In genomic region chr18:944440-944839, GRCh38 we compare ENCODE assay signal across 2 cellular contexts.
TF ChIP-seq lines count a peak whose summit lies in the region.

No MANE protein-coding gene starts in this region.

TF ChIP-seq in IMR-90, 13 proteins besides CTCF, POLR2A, EP300 and RAD21:
- TF ChIP-seq BHLHE40 (IDR thresholded peaks at IDR 0.05; ENCODE audit: low read depth, low read length) = no peak
- TF ChIP-seq MAFK (IDR thresholded peaks at IDR 0.05; ENCODE audit: low read depth, low read length) = no peak

TF ChIP-seq in SK-N-SH, 30 proteins besides CTCF, POLR2A, EP300 and RAD21:
- no peak for TF ChIP-seq ZBTB33 (IDR thresholded peaks at IDR 0.05; ENCODE audit: borderline replicate concordance, low read depth)
- no peak for TF ChIP-seq TCF12 (IDR thresholded peaks at IDR 0.05)
- no peak for TF ChIP-seq SIN3A (IDR thresholded peaks at IDR 0.05; ENCODE audit: borderline replicate concordance, low read depth, low read length)
- no peak for TF ChIP-seq TAF1 (IDR thresholded peaks at IDR 0.05; ENCODE audit: borderline replicate concordance, low read depth, low read length)
- no peak for TF ChIP-seq RXRA (IDR thresholded peaks at IDR 0.05; ENCODE audit: borderline replicate concordance, low read depth)
